ENCODE assay signal across 18 cellular contexts in genomic region chr5:148125641-148126040, GRCh38. TPM values are rescaled to one million over a fixed set of nuclear protein-coding genes. Genes with fewer than 3 reads are reported as not detected.
DNase-seq lines count a peak whose midpoint lies in the region; ATAC-seq and TF ChIP-seq lines count a peak whose summit lies in the region.
"Had no signal": no experiment of that assay in that cellular context is flagged by ENCODE, and none has a peak within 500 bp of the region (broad histone marks: within the 10 kb centered on the region; RNA-seq: fewer than 3 reads in every experiment).

No MANE protein-coding gene starts in this region.

- no peak overlapping the region for H3K27ac ChIP-seq in HCT116 (ENCODE audit: low read depth, low read length)
- no peak overlapping the region for H3K27ac ChIP-seq in VCaP
- H3K27ac ChIP-seq: esophagus muscularis mucosa had no signal

- TF ChIP-seq POLR2A in HCT116 (IDR thresholded peaks at IDR 0.05; ENCODE audit: borderline replicate concordance, extremely low read depth, insufficient read depth, insufficient read length): no peak

- no peak overlapping the region for H3K27ac Mint-ChIP-seq in activated CD4-positive, alpha-beta T cell treated with anti-CD3 and anti-CD28 coated beads, Interleukin-2, amount 10 ng/mL, durations not matched to agents 24 days and 14 days
- H3K27ac Mint-ChIP-seq: T-helper 1 cell treated with Interleukin-12 subunit alpha and Interleukin-12 subunit beta and Interleukin-4 antibody, amounts not matched to agents 30 μg/mL and 1 μg/mL, for 36 hours had no signal

- no peaks in the 10 kb centered on the region for H3K9me3 ChIP-seq in HCT116 (ENCODE audit: control insufficient read depth in 1 of 2, insufficient read depth in 1 of 2, low read depth in 1 of 2, low read length in 2 of 2)
- H3K9me3 ChIP-seq: esophagus muscularis mucosa had no signal

- H3K27me3 Mint-ChIP-seq in activated CD4-positive, alpha-beta T cell treated with anti-CD3 and anti-CD28 coated beads, Interleukin-2, amount 10 ng/mL, durations not matched to agents 24 days and 14 days: no peaks in the 10 kb centered on the region

- no peak for TF ChIP-seq RAD21 in HCT116 (IDR thresholded peaks at IDR 0.05; ENCODE audit: low read depth)

- no peak overlapping the region for H3K4me3 Mint-ChIP-seq in activated CD4-positive, alpha-beta T cell treated with anti-CD3 and anti-CD28 coated beads, Interleukin-2, amount 10 ng/mL, durations not matched to agents 24 days and 14 days
- H3K4me3 Mint-ChIP-seq: T-helper 1 cell treated with Interleukin-12 subunit alpha and Interleukin-12 subunit beta and Interleukin-4 antibody, amounts not matched to agents 30 μg/mL and 1 μg/mL, for 36 hours had no signal

- H3K4me2 ChIP-seq in HCT116 (ENCODE audit: low read length): no peak overlapping the region

- DNase-seq in AG09309 (ENCODE audit: low read depth) (peak; percentile 4), HCT116 (ENCODE audit: low read depth, low spot score) (no peak), hepatic stellate cell (ENCODE audit: low spot score) (peak; percentile 3), UCSD-AML1 (lab: John Stamatoyannopoulos, UW; ENCODE audit: unreplicated experiment) (no peak), NCI-H1694 (lab: John Stamatoyannopoulos, UW) (no peak)
- DNase-seq in activated CD4-positive, alpha-beta T cell treated with anti-CD3 and anti-CD28 coated beads, Interleukin-2, amount 10 ng/mL, durations not matched to agents 24 days and 14 days: no peak
- DNase-seq: activated CD8-positive, alpha-beta memory T cell treated with anti-CD3 and anti-CD28 coated beads, Interleukin-2, amount 50 U/mL, for 4 hours; aorta; KG1; left ventricle myocardium superior; NCI-H446 had no signal

- RAD21 ChIA-PET in HCT116 (lab: Charles Lee; ENCODE audit: low non-redundant PET in 1 of 2, low total read pairs in 2 of 2, uncharacterized antibody in 2 of 2, unreplicated experiment in 2 of 2): no interaction called here

- BruUV-seq in HCT116 (replicated peaks; lab: Mats Ljungman, UMichigan): no TSS peak

- no peak overlapping the region for H2AFZ ChIP-seq in HCT116 (ENCODE audit: low read depth, low read length, poor library complexity, severe bottlenecking)

- CTCF ChIA-PET in HCT116 (lab: Charles Lee): interaction anchor here (1.0 to 1.1 kb wide), 2 partner anchors 175 to 176 kb away, joined by 3 read pairs; no protein-coding TSS in a partner anchor

- no peaks in the 10 kb centered on the region for H3K4me1 ChIP-seq in HCT116 (ENCODE audit: control insufficient read depth in 1 of 2, insufficient read depth in 2 of 2, low read length in 2 of 2)
- H3K4me1 ChIP-seq: esophagus muscularis mucosa had no signal

- intact Hi-C loops in HCT116 (cut with micrococcal nuclease): no loop called here
- intact Hi-C loops in activated CD4-positive, alpha-beta T cell treated with anti-CD3 and anti-CD28 coated beads, Interleukin-2, amount 10 ng/mL, durations not matched to agents 24 days and 14 days (cut with micrococcal nuclease): no loop called here

- H4K20me1 ChIP-seq in HCT116 (ENCODE audit: insufficient read depth): no peaks in the 10 kb centered on the region

- ATAC-seq in HCT116 (peak; percentile 61; the same call in 1 of the 2 replicates), GM21515 (IDR thresholded peaks at IDR 0.05; ENCODE audit: unreplicated experiment) (no peak)
- ATAC-seq: left ventricle myocardium superior had no signal

- TF ChIP-seq CTCF in AG09309 (IDR thresholded peaks at IDR 0.05; ENCODE audit: control insufficient read depth, insufficient read depth, low read depth, low read length, missing control alignments) (peak; percentile 32), HCT116 (IDR thresholded peaks at IDR 0.05 in 2 of 3, conservative IDR thresholded peaks at IDR 0.05 in 1 of 3; ENCODE audit: borderline replicate concordance in 1 of 3, insufficient read depth in 1 of 3, low read depth in 2 of 3, low read length in 2 of 3) (peak in 2 of 3 experiments; percentile 15 to 21; a peak in 1 of 6 replicates), VCaP (conservative IDR thresholded peaks at IDR 0.05) (peak; percentile 11; the same call in 1 of the 2 replicates)

- H3K27me3 ChIP-seq in HCT116 (ENCODE audit: insufficient read depth, low read length): no peaks in the 10 kb centered on the region; the same call in 1 of the 2 replicates
- H3K27me3 ChIP-seq: esophagus muscularis mucosa had no signal

- H3K79me2 ChIP-seq in HCT116 (ENCODE audit: insufficient read depth, low read length): no peaks in the 10 kb centered on the region

- POLR2A ChIA-PET in HCT116 (lab: Charles Lee): no interaction called here

- H3K36me3 Mint-ChIP-seq in activated CD4-positive, alpha-beta T cell treated with anti-CD3 and anti-CD28 coated beads, Interleukin-2, amount 10 ng/mL, durations not matched to agents 24 days and 14 days (ENCODE audit: low read depth): no peaks in the 10 kb centered on the region

- H3K9me3 Mint-ChIP-seq in activated CD4-positive, alpha-beta T cell treated with anti-CD3 and anti-CD28 coated beads, Interleukin-2, amount 10 ng/mL, durations not matched to agents 24 days and 14 days: no peaks in the 10 kb centered on the region
- H3K9me3 Mint-ChIP-seq: T-helper 1 cell treated with Interleukin-12 subunit alpha and Interleukin-12 subunit beta and Interleukin-4 antibody, amounts not matched to agents 30 μg/mL and 1 μg/mL, for 36 hours had no signal

- H3K36me3 ChIP-seq in HCT116 (ENCODE audit: control insufficient read depth in 1 of 2, insufficient read depth in 2 of 2, low read length in 2 of 2): no peaks in the 10 kb centered on the region
- H3K36me3 ChIP-seq: esophagus muscularis mucosa had no signal

- no peak overlapping the region for H3K9ac ChIP-seq in HCT116 (ENCODE audit: low read length)

- no peak overlapping the region for H3K4me3 ChIP-seq in AG09309 (ENCODE audit: control insufficient read depth, low read depth, low read length)
- H3K4me3 ChIP-seq in HCT116 (replicated peaks in 1 of 2; ENCODE audit: low read depth in 1 of 2, low read length in 2 of 2): no peak overlapping the region
- H3K4me3 ChIP-seq: esophagus muscularis mucosa had no signal

- H3K4me1 Mint-ChIP-seq in activated CD4-positive, alpha-beta T cell treated with anti-CD3 and anti-CD28 coated beads, Interleukin-2, amount 10 ng/mL, durations not matched to agents 24 days and 14 days: no peaks in the 10 kb centered on the region

- no peaks in the 10 kb centered on the region for H3K9me2 ChIP-seq in HCT116 (ENCODE audit: insufficient read depth)

TF ChIP-seq in HCT116, 20 proteins besides CTCF, POLR2A, EP300 and RAD21:
- no peak for TF ChIP-seq JUND (IDR thresholded peaks at IDR 0.05)
- no peak for TF ChIP-seq YY1 (IDR thresholded peaks at IDR 0.05; ENCODE audit: extremely low read depth, insufficient replicate concordance, low read depth, low read length)
- no peak for TF ChIP-seq REST (IDR thresholded peaks at IDR 0.05; ENCODE audit: low read depth)
- no peak for TF ChIP-seq ATF3 (IDR thresholded peaks at IDR 0.05)
- TF ChIP-seq EGR1 (IDR thresholded peaks at IDR 0.05; ENCODE audit: low read depth): no peak
- TF ChIP-seq SIN3A (IDR thresholded peaks at IDR 0.05; ENCODE audit: low read depth): no peak

RNA-seq across cellular contexts. Expression of gene SPINK14, which starts 42.7 kb away (rescaled TPM):
- total RNA-seq in HCT116 (2021; ENCODE audit: unreplicated experiment): not detected
- polyA plus RNA-seq in HCT116 (2012): not detected in 2 replicates
- not detected in 2 replicates for total RNA-seq in activated CD4-positive, alpha-beta T cell treated with anti-CD3 and anti-CD28 coated beads, Interleukin-2, amount 10 ng/mL, durations not matched to agents 24 days and 14 days
- total RNA-seq: aorta, esophagus muscularis mucosa, left ventricle myocardium superior, pulmonary artery endothelial cell, urinary bladder had no signal
- polyA plus RNA-seq: aorta, BJ, urinary bladder had no signal

Comparison
In these comparisons a context has a peak if more than half of its experiments do, and no peak if none do; other contexts are left out.
1. DNase-seq: peak in AG09309 (single experiment) and hepatic stellate cell (single experiment); none in HCT116 (single experiment), activated CD4-positive, alpha-beta T cell treated with anti-CD3 and anti-CD28 coated beads, Interleukin-2, amount 10 ng/mL, durations not matched to agents 24 days and 14 days (single experiment), UCSD-AML1 (single experiment) and NCI-H1694 (single experiment).
2. Peak in every context shown above with its lines, with median percentiles within 50 percentile points of each other: CTCF ChIP-seq.